ENCODE assay signal across 6 cellular contexts in genomic region chr7:99415513-99416127, GRCh38. TPM values are rescaled to one million over a fixed set of nuclear protein-coding genes. Genes with fewer than 3 reads are reported as not detected.
DNase-seq lines count a peak whose midpoint lies in the region; ATAC-seq, FAIRE-seq and TF ChIP-seq lines count a peak whose summit lies in the region.
"Not testable (repeated sequence)": the region's sequence is repeated elsewhere in the genome, so short reads cannot be mapped to it uniquely, and the experiment has no call there.

No MANE protein-coding gene starts in this region.

- peaks cover 18% of the 10 kb centered on the region for H3K4me1 ChIP-seq in BLaER1
- not testable (repeated sequence) for H3K4me1 ChIP-seq in ascending aorta, heart left ventricle

- not testable (repeated sequence) for H3K27me3 ChIP-seq in BLaER1, ascending aorta, heart left ventricle

- TF ChIP-seq EP300 in Ishikawa (IDR thresholded peaks at IDR 0.05; ENCODE audit: borderline replicate concordance) = not testable (repeated sequence)

- H3K36me3 ChIP-seq in BLaER1 (peaks cover 100% of the 10 kb centered on the region), ascending aorta (peaks cover 90 to 100% of the 10 kb centered on the region in 2 donors), heart left ventricle (peaks cover 2 to 100% (median 99%) of the 10 kb centered on the region in 9 donors)

- TF ChIP-seq RAD21 in Ishikawa (IDR thresholded peaks at IDR 0.05; ENCODE audit: low read depth) = peak; percentile 59

- not testable (repeated sequence) for H3K4me2 ChIP-seq in BLaER1

- 0 out of 2 replicates have a peak overlapping the region, but pooled peaks have one; percentile 10 for H3K9ac ChIP-seq in BLaER1

- TF ChIP-seq CTCF in ascending aorta (IDR thresholded peaks at IDR 0.05) = peak; percentile 46 to 69 (median 55)
- peak; percentile 45 to 70 (median 60) for TF ChIP-seq CTCF in heart left ventricle (IDR thresholded peaks at IDR 0.05)

- FAIRE-seq in RCC 7860 (lab: Jason Lieb, UNC) = not testable (repeated sequence)

- H3K27ac ChIP-seq in BLaER1, ascending aorta, heart left ventricle: not testable (repeated sequence)

- peak; percentile 47 for DNase-seq in RCC 7860 (ENCODE audit: low spot score)
- DNase-seq in ascending aorta (ENCODE audit: low spot score in 2 of 2) = peak in 1 of 2 donors; percentile 83
- DNase-seq in heart left ventricle = peak; percentile 38 to 72 (median 62)
- DNase-seq in posterior cingulate gyrus = peak; percentile 50 to 95 (median 72)

- not testable (repeated sequence) for TF ChIP-seq POLR2A in heart left ventricle (IDR thresholded peaks at IDR 0.05)

- intact Hi-C loops in ascending aorta (cut with DNase I); posterior cingulate gyrus (cut with DNase I): not testable (repeated sequence)
- intact Hi-C loops in heart left ventricle (cut with DNase I) = loop anchor here in 3 of 10 donors (10.0 kb wide), 3 partner anchors 51 to 1131 kb away; partner anchors contain the start of gene BRI3 (in 1 of the 3)

- not testable (repeated sequence) for H3K9me3 ChIP-seq in BLaER1, ascending aorta, heart left ventricle

- 54 to 64% (median 58%) methylated on average over 17 of the region's 17 CpGs for WGBS in heart left ventricle, 4 donors

- peaks cover 70% of the 10 kb centered on the region for H4K20me1 ChIP-seq in BLaER1

- H3K4me3 ChIP-seq in BLaER1, ascending aorta, heart left ventricle: not testable (repeated sequence)

- ATAC-seq in heart left ventricle = not testable (repeated sequence)

RNA-seq across cellular contexts. Expression of gene BUD31, which starts 6.9 kb away (rescaled TPM):
- total RNA-seq in ascending aorta (41.3 TPM), heart left ventricle (10 to 100 TPM; 26.1 to 63.6 (median 38.9) TPM)
- polyA plus RNA-seq in heart left ventricle = 10 to 100 TPM; 66.7 to 87.8 TPM

RNA-seq across cellular contexts. Expression of gene PDAP1, which starts 7.2 kb away (rescaled TPM):
- total RNA-seq in ascending aorta = 104 TPM
- total RNA-seq in heart left ventricle = 100 to 1,000 TPM in 4 of 9 donors, 10 to 100 TPM in 5; 88.7 to 128 (median 98.5) TPM
- polyA plus RNA-seq in heart left ventricle = 100 to 1,000 TPM; 120 to 309 TPM

RNA-seq across cellular contexts. Expression of gene PTCD1, which starts 23.0 kb away (rescaled TPM):
- total RNA-seq in ascending aorta (2.6 TPM), heart left ventricle (1 to 10 TPM; 2.1 to 9.0 (median 3.9) TPM)
- polyA plus RNA-seq in heart left ventricle = 1 to 10 TPM; 3.3 to 3.7 TPM

RNA-seq across cellular contexts. Expression of gene CPSF4, which starts 23.1 kb away (rescaled TPM):
- total RNA-seq in ascending aorta (38.0 TPM), heart left ventricle (10 to 100 TPM; 12.7 to 24.8 (median 16.4) TPM)
- polyA plus RNA-seq in heart left ventricle = 10 to 100 TPM; 14.1 to 24.3 TPM

RNA-seq across cellular contexts. Expression of gene ARPC1B, which starts 41.1 kb away (rescaled TPM):
- total RNA-seq in ascending aorta (360 TPM), heart left ventricle (100 to 1,000 TPM in 2 of 9 donors, 10 to 100 TPM in 7; 17.2 to 142 (median 37.1) TPM)
- 100 to 1,000 TPM in 1 of 2 donors, 10 to 100 TPM in 1; 32.7 to 136 TPM for polyA plus RNA-seq in heart left ventricle
